ENCODE assay signal across 17 cellular contexts in the genomic region with DNA sequence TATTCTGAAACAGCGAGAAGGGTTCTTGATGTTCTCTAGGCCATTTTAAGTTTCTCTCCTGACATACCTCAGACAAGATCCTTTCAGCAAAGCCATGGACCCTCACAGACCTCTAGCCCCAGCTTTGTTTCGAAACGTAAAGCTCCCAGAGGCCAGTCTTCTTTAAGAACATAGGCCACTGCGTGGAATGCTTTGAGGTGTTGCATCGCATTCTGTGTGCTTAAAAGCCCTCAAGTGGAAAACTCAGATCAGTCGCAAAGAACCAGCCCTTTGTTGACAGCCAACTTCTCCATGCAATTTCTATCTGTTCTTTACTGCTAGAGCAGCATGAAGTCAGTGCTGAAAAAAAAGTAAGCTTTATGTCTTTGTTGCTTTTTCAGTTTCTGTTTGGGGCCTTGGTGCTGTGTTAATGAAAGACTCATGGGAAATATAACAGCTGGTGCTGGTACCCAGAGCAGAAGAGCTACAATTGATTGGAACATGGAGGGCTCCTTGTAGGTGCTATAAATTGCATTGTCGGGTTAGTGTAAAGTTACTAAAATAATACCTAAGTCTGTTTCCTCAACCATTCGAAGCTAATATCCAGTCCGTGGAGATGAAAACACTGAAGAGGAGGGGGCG.
DNase-seq lines count a peak whose midpoint lies in the region; ATAC-seq and TF ChIP-seq lines count a peak whose summit lies in the region.
"Had no signal": no experiment of that assay in that cellular context is flagged by ENCODE, and none has a peak within 500 bp of the region (broad histone marks: within the 10 kb centered on the region; RNA-seq: fewer than 3 reads in every experiment).

No MANE protein-coding gene starts in this region.

- peak overlapping the region; percentile 20 for H3K4me3 Mint-ChIP-seq in activated CD4-positive, alpha-beta T cell treated with anti-CD3 and anti-CD28 coated beads for 36 hours
- H3K4me3 Mint-ChIP-seq in activated naive CD8-positive, alpha-beta T cell treated with anti-CD3 and anti-CD28 coated beads for 36 hours = peak overlapping the region; percentile 32
- no peak overlapping the region for H3K4me3 Mint-ChIP-seq in neural crest cell
- no peak overlapping the region for H3K4me3 Mint-ChIP-seq in naive thymus-derived CD8-positive, alpha-beta T cell
- H3K4me3 Mint-ChIP-seq: CD4-positive, CD25-positive, alpha-beta regulatory T cell; dendritic cell treated with granulocyte-macrophage colony-stimulating factor and Interleukin-4, amounts not matched to agents 40 ng/mL and 50 ng/mL, for 4 days; mesothelial cell of epicardium; T-cell; WTC11 had no signal

- TF ChIP-seq CTCF in neural crest cell (conservative IDR thresholded peaks at IDR 0.05) (no peak), ascending aorta (IDR thresholded peaks at IDR 0.05) (no peak)

- H3K4me1 ChIP-seq in ascending aorta = peaks cover 0 to 4% of the 10 kb centered on the region in 2 donors

- no peaks in the 10 kb centered on the region for H3K36me3 ChIP-seq in ascending aorta
- H3K36me3 ChIP-seq: esophagus muscularis mucosa had no signal

- H3K27ac Mint-ChIP-seq in activated CD4-positive, alpha-beta T cell treated with anti-CD3 and anti-CD28 coated beads for 36 hours = peak overlapping the region; percentile 99
- peak overlapping the region; percentile 96 for H3K27ac Mint-ChIP-seq in activated naive CD8-positive, alpha-beta T cell treated with anti-CD3 and anti-CD28 coated beads for 36 hours
- H3K27ac Mint-ChIP-seq in neural crest cell (ENCODE audit: unreplicated experiment) = peak overlapping the region; percentile 58
- H3K27ac Mint-ChIP-seq in naive thymus-derived CD8-positive, alpha-beta T cell = no peak overlapping the region
- H3K27ac Mint-ChIP-seq: dendritic cell treated with granulocyte-macrophage colony-stimulating factor and Interleukin-4, amounts not matched to agents 40 ng/mL and 50 ng/mL, for 4 days; mesothelial cell of epicardium; T-cell; WTC11 had no signal

- H3K36me3 Mint-ChIP-seq in activated CD4-positive, alpha-beta T cell treated with anti-CD3 and anti-CD28 coated beads for 36 hours (ENCODE audit: low read depth) = peaks cover 2% of the 10 kb centered on the region
- H3K36me3 Mint-ChIP-seq in activated naive CD8-positive, alpha-beta T cell treated with anti-CD3 and anti-CD28 coated beads for 36 hours = peaks cover 5% of the 10 kb centered on the region
- H3K36me3 Mint-ChIP-seq in neural crest cell (ENCODE audit: low read depth) = no peaks in the 10 kb centered on the region
- no peaks in the 10 kb centered on the region for H3K36me3 Mint-ChIP-seq in naive thymus-derived CD8-positive, alpha-beta T cell
- H3K36me3 Mint-ChIP-seq: CD4-positive, CD25-positive, alpha-beta regulatory T cell; mesothelial cell of epicardium; T-cell; WTC11 had no signal

- H3K9me3 Mint-ChIP-seq in activated CD4-positive, alpha-beta T cell treated with anti-CD3 and anti-CD28 coated beads for 36 hours (ENCODE audit: low read depth) = peaks cover 5% of the 10 kb centered on the region
- peaks cover 5% of the 10 kb centered on the region for H3K9me3 Mint-ChIP-seq in activated naive CD8-positive, alpha-beta T cell treated with anti-CD3 and anti-CD28 coated beads for 36 hours
- H3K9me3 Mint-ChIP-seq in neural crest cell = no peaks in the 10 kb centered on the region
- no peaks in the 10 kb centered on the region for H3K9me3 Mint-ChIP-seq in naive thymus-derived CD8-positive, alpha-beta T cell
- H3K9me3 Mint-ChIP-seq: dendritic cell treated with granulocyte-macrophage colony-stimulating factor and Interleukin-4, amounts not matched to agents 40 ng/mL and 50 ng/mL, for 4 days; mesothelial cell of epicardium; T-cell had no signal

- H3K27me3 Mint-ChIP-seq in activated CD4-positive, alpha-beta T cell treated with anti-CD3 and anti-CD28 coated beads for 36 hours = no peaks in the 10 kb centered on the region
- no peaks in the 10 kb centered on the region for H3K27me3 Mint-ChIP-seq in activated naive CD8-positive, alpha-beta T cell treated with anti-CD3 and anti-CD28 coated beads for 36 hours
- no peaks in the 10 kb centered on the region for H3K27me3 Mint-ChIP-seq in neural crest cell (ENCODE audit: low read depth)
- peaks cover 0 to 2% (median 0%) of the 10 kb centered on the region in 5 donors for H3K27me3 Mint-ChIP-seq in naive thymus-derived CD8-positive, alpha-beta T cell
- H3K27me3 Mint-ChIP-seq: dendritic cell treated with granulocyte-macrophage colony-stimulating factor and Interleukin-4, amounts not matched to agents 40 ng/mL and 50 ng/mL, for 4 days; T-cell had no signal

- intact Hi-C loops in activated CD4-positive, alpha-beta T cell treated with anti-CD3 and anti-CD28 coated beads for 36 hours (cut with DNase I, micrococcal nuclease) = no loop called here
- intact Hi-C loops in ascending aorta (cut with DNase I) = no loop called here

- H3K27ac ChIP-seq in ascending aorta = no peak overlapping the region
- H3K27ac ChIP-seq: esophagus muscularis mucosa had no signal

- POLR2A ChIA-PET in activated CD4-positive, alpha-beta T cell treated with anti-CD3 and anti-CD28 coated beads for 36 hours (lab: Charles Lee) = interaction anchor here (0.7 to 1.2 kb wide), 5 partner anchors 13 to 372 kb away, joined by 3 to 8 read pairs (median 4); no protein-coding TSS in a partner anchor
- POLR2A ChIA-PET in naive thymus-derived CD8-positive, alpha-beta T cell (lab: Charles Lee) = interaction anchor here (0.6 to 0.7 kb wide), 2 partner anchors 9 to 33 kb away, joined by 3 to 5 read pairs; no protein-coding TSS in a partner anchor

- H3K9me3 ChIP-seq in ascending aorta = no peaks in the 10 kb centered on the region
- H3K9me3 ChIP-seq: esophagus muscularis mucosa had no signal

- peak; percentile 28 for DNase-seq in activated CD4-positive, alpha-beta T cell treated with anti-CD3 and anti-CD28 coated beads for 36 hours
- no peak for DNase-seq in activated CD4-positive, alpha-beta T cell treated with anti-CD3 and anti-CD28 coated beads for 1 hour
- no peak for DNase-seq in activated naive CD8-positive, alpha-beta T cell treated with anti-CD3 and anti-CD28 coated beads for 36 hours
- DNase-seq in neural crest cell (ENCODE audit: low read depth, low spot score) (no peak), COLO668 (lab: John Stamatoyannopoulos, UW; ENCODE audit: unreplicated experiment) (no peak), ascending aorta (ENCODE audit: low spot score in 2 of 2) (no peak)
- DNase-seq in naive thymus-derived CD8-positive, alpha-beta T cell = no peak
- DNase-seq: NCI-H1436; stimulated activated CD4-positive, alpha-beta T cell treated with anti-CD3 and anti-CD28 coated beads, Interleukin-4, amount 100 ng/mL, for 24 hours; T-cell; trophoblast cell had no signal

- no peaks in the 10 kb centered on the region for H3K27me3 ChIP-seq in ascending aorta
- H3K27me3 ChIP-seq: esophagus muscularis mucosa had no signal

- no peak overlapping the region for H3K4me3 ChIP-seq in ascending aorta
- H3K4me3 ChIP-seq: esophagus muscularis mucosa had no signal

- CTCF ChIA-PET in activated CD4-positive, alpha-beta T cell treated with anti-CD3 and anti-CD28 coated beads for 36 hours (lab: Charles Lee) = interaction anchor here (0.6 to 2.7 kb wide), 9 partner anchors 10 to 156 kb away, joined by 3 to 12 read pairs (median 4); no protein-coding TSS in a partner anchor

- H3K4me1 Mint-ChIP-seq in activated CD4-positive, alpha-beta T cell treated with anti-CD3 and anti-CD28 coated beads for 36 hours = peaks cover 58% of the 10 kb centered on the region
- H3K4me1 Mint-ChIP-seq in activated naive CD8-positive, alpha-beta T cell treated with anti-CD3 and anti-CD28 coated beads for 36 hours = peaks cover 46% of the 10 kb centered on the region
- H3K4me1 Mint-ChIP-seq in neural crest cell = peaks cover 47% of the 10 kb centered on the region
- peaks cover 6 to 16% (median 7%) of the 10 kb centered on the region in 4 donors for H3K4me1 Mint-ChIP-seq in naive thymus-derived CD8-positive, alpha-beta T cell

- ATAC-seq in activated CD4-positive, alpha-beta T cell treated with anti-CD3 and anti-CD28 coated beads for 36 hours = peak; percentile 42
- peak; percentile 72 for ATAC-seq in HG02798 (IDR thresholded peaks at IDR 0.05; ENCODE audit: poor library complexity, unreplicated experiment)
- no peak for ATAC-seq in naive thymus-derived CD8-positive, alpha-beta T cell
- ATAC-seq: WTC11 had no signal

Comparison
In these comparisons a context has a peak if more than half of its experiments do, and no peak if none do; other contexts are left out.
1. ATAC-seq: peak in activated CD4-positive, alpha-beta T cell treated with anti-CD3 and anti-CD28 coated beads for 36 hours (single experiment) and HG02798 (single experiment); none in naive thymus-derived CD8-positive, alpha-beta T cell (0 of 2).
2. H3K27ac Mint-ChIP-seq: peak in activated CD4-positive, alpha-beta T cell treated with anti-CD3 and anti-CD28 coated beads for 36 hours (single experiment), activated naive CD8-positive, alpha-beta T cell treated with anti-CD3 and anti-CD28 coated beads for 36 hours (single experiment) and neural crest cell (single experiment); none in naive thymus-derived CD8-positive, alpha-beta T cell (0 of 10).
3. H3K4me3 Mint-ChIP-seq: peak in activated CD4-positive, alpha-beta T cell treated with anti-CD3 and anti-CD28 coated beads for 36 hours (single experiment) and activated naive CD8-positive, alpha-beta T cell treated with anti-CD3 and anti-CD28 coated beads for 36 hours (single experiment); none in neural crest cell (single experiment) and naive thymus-derived CD8-positive, alpha-beta T cell (0 of 10).